20 cellular contexts compared by ENCODE assay signal in genomic region chr1:228208831-228209524, GRCh38.
"Had no signal": no experiment of that assay in that cellular context is flagged by ENCODE, and none has a peak within 500 bp of the region (broad histone marks: within the 10 kb centered on the region; RNA-seq: fewer than 3 reads in every experiment).

No MANE protein-coding gene starts in this region.

- ATAC-seq: activated naive CD8-positive, alpha-beta T cell treated with anti-CD3 and anti-CD28 coated beads, Interleukin-2, amount 50 U/mL, for 24 hours; gastroesophageal sphincter; stimulated activated naive CD8-positive, alpha-beta T cell treated with anti-CD3 and anti-CD28 coated beads, Interleukin-15, amount 100 ng/mL, for 72 hours had no signal

- H3K27ac ChIP-seq: brain microvascular endothelial cell, parathyroid adenoma, testis had no signal

- H3K9me3 ChIP-seq: gastroesophageal sphincter, testis, upper lobe of left lung had no signal

- H3K4me3 Mint-ChIP-seq: activated CD4-positive, alpha-beta memory T cell treated with anti-CD3 and anti-CD28 coated beads, Interleukin-2, amount 10 ng/mL, durations not matched to agents 7 days and 5 days; activated naive CD4-positive, alpha-beta T cell treated with anti-CD3 and anti-CD28 coated beads, Interleukin-2, amount 10 ng/mL, durations not matched to agents 7 days and 5 days; activated naive CD8-positive, alpha-beta T cell treated with anti-CD3 and anti-CD28 coated beads, Interleukin-2, amount 50 U/mL, for 24 hours; stimulated activated naive CD8-positive, alpha-beta T cell treated with anti-CD3 and anti-CD28 coated beads, Interleukin-15, amount 100 ng/mL, for 72 hours had no signal

- H3K4me3 ChIP-seq: lung, testis had no signal

- H3K36me3 ChIP-seq: brain microvascular endothelial cell, gastroesophageal sphincter had no signal

- H3K9me3 Mint-ChIP-seq: activated CD4-positive, alpha-beta memory T cell treated with anti-CD3 and anti-CD28 coated beads, Interleukin-2, amount 10 ng/mL, durations not matched to agents 7 days and 5 days; activated naive CD4-positive, alpha-beta T cell treated with anti-CD3 and anti-CD28 coated beads, Interleukin-2, amount 10 ng/mL, durations not matched to agents 7 days and 5 days; activated naive CD8-positive, alpha-beta T cell treated with anti-CD3 and anti-CD28 coated beads, Interleukin-2, amount 50 U/mL, for 24 hours; stimulated activated naive CD8-positive, alpha-beta T cell treated with anti-CD3 and anti-CD28 coated beads, Interleukin-15, amount 100 ng/mL, for 72 hours had no signal

- H3K27me3 ChIP-seq: brain microvascular endothelial cell, testis, upper lobe of left lung had no signal

- H3K36me3 Mint-ChIP-seq: activated naive CD4-positive, alpha-beta T cell treated with anti-CD3 and anti-CD28 coated beads, Interleukin-2, amount 10 ng/mL, durations not matched to agents 7 days and 5 days had no signal

- H3K9ac ChIP-seq: parathyroid adenoma had no signal

- H2AFZ ChIP-seq: parathyroid adenoma had no signal

- H3K27ac Mint-ChIP-seq: activated CD4-positive, alpha-beta memory T cell treated with anti-CD3 and anti-CD28 coated beads, Interleukin-2, amount 10 ng/mL, durations not matched to agents 7 days and 5 days; activated naive CD4-positive, alpha-beta T cell treated with anti-CD3 and anti-CD28 coated beads, Interleukin-2, amount 10 ng/mL, durations not matched to agents 7 days and 5 days; activated naive CD8-positive, alpha-beta T cell treated with anti-CD3 and anti-CD28 coated beads, Interleukin-2, amount 50 U/mL, for 24 hours; stimulated activated naive CD8-positive, alpha-beta T cell treated with anti-CD3 and anti-CD28 coated beads, Interleukin-15, amount 100 ng/mL, for 72 hours had no signal

- H3K4me1 ChIP-seq: testis had no signal

- H3K79me2 ChIP-seq: parathyroid adenoma had no signal

- DNase-seq: activated CD4-positive, alpha-beta memory T cell treated with anti-CD3 and anti-CD28 coated beads, Interleukin-2, amount 10 ng/mL, durations not matched to agents 7 days and 5 days; activated CD4-positive, alpha-beta T cell treated with anti-CD3 and anti-CD28 coated beads for 48 hours; activated CD4-positive, CD25-positive, alpha-beta regulatory T cell; activated effector memory CD4-positive, alpha-beta T cell treated with Interleukin-2 at 50 U/mL for 16 hours; activated naive CD4-positive, alpha-beta T cell treated with anti-CD3 and anti-CD28 coated beads, Interleukin-2, amount 10 ng/mL, durations not matched to agents 7 days and 5 days; activated naive CD8-positive, alpha-beta T cell treated with anti-CD3 and anti-CD28 coated beads, Interleukin-2, amount 50 U/mL, for 24 hours; anterior cingulate cortex; brain microvascular endothelial cell; cortex of kidney; effector CD4-positive, alpha-beta T cell; midbrain; stimulated activated CD4-positive, alpha-beta T cell treated with anti-CD3 and anti-CD28 coated beads, Interleukin-2, amount 100 ng/mL, for 24 hours; stimulated activated naive CD8-positive, alpha-beta T cell treated with anti-CD3 and anti-CD28 coated beads, Interleukin-15, amount 100 ng/mL, for 72 hours; T-helper 1 cell; T1000; testis had no signal
